Comparison of ENCODE assay signal across 8 cellular contexts in genomic region chr19:28594737-28595136, GRCh38.
"Had no signal": no experiment of that assay in that cellular context is flagged by ENCODE, and none has a peak within 500 bp of the region (broad histone marks: within the 10 kb centered on the region; RNA-seq: fewer than 3 reads in every experiment).

No MANE protein-coding gene starts in this region.

- H3K27ac ChIP-seq: GM23248, HL-60 had no signal

- H3K4me1 ChIP-seq: HAP-1 had no signal

- H3K4me3 ChIP-seq: GM23248, HAP-1 had no signal

- H2AFZ ChIP-seq: GM23248 had no signal

- H3K9ac ChIP-seq: GM23248 had no signal

- H3K9me3 ChIP-seq: HAP-1 had no signal

- DNase-seq: GM23248, GOT3, H7, KG1 had no signal

- ATAC-seq: HCT116, HepG2 had no signal

- FAIRE-seq: HepG2 had no signal

- H3K36me3 ChIP-seq: HAP-1 had no signal
